8 cellular contexts compared by ENCODE assay signal in genomic region chr11:93741882-93742226, GRCh38. TPM values are rescaled to one million over a fixed set of nuclear protein-coding genes. Genes with fewer than 3 reads are reported as not detected.
A peak's percentile ranks its signal among the peaks of the same experiment; 100 is the strongest.
DNase-seq lines count a peak whose midpoint lies in the region; ATAC-seq and TF ChIP-seq lines count a peak whose summit lies in the region.

No MANE protein-coding gene starts in this region.

- H3K36me3 Mint-ChIP-seq in activated naive CD8-positive, alpha-beta T cell, result peaks cover 33% of the 10 kb centered on the region

- peak; percentile 7 for ATAC-seq in GM21576 (IDR thresholded peaks at IDR 0.05; ENCODE audit: unreplicated experiment)

- intact Hi-C loops in left ventricle myocardium inferior (cut with micrococcal nuclease), result no loop called here

- peaks cover 85% of the 10 kb centered on the region for H3K4me1 ChIP-seq in left ventricle myocardium inferior

- H3K4me1 Mint-ChIP-seq in activated naive CD8-positive, alpha-beta T cell (ENCODE audit: low read depth), result peaks cover 53% of the 10 kb centered on the region

- H3K27ac Mint-ChIP-seq in activated naive CD8-positive, alpha-beta T cell, result peak overlapping the region; percentile 100

- no peak for TF ChIP-seq CTCF in left ventricle myocardium inferior (IDR thresholded peaks at IDR 0.05; ENCODE audit: borderline replicate concordance)

- DNase-seq in Daoy (ENCODE audit: low read depth), result peak; percentile 49
- DNase-seq in Kasumi-1 (lab: John Stamatoyannopoulos, UW), result peak; percentile 56 to 57
- no peak for DNase-seq in left ventricle myocardium inferior
- peak; percentile 94 for DNase-seq in renal cortical epithelial cell (ENCODE audit: low read depth)
- DNase-seq in activated CD4-positive, alpha-beta T cell treated with anti-CD3 and anti-CD28 coated beads, Interleukin-2, amount 50 U/mL, for 4 hours, result no peak
- DNase-seq in UCSD-AML1 (lab: John Stamatoyannopoulos, UW; ENCODE audit: unreplicated experiment), result no peak

- peak overlapping the region; percentile 100 for H3K4me3 Mint-ChIP-seq in activated naive CD8-positive, alpha-beta T cell

- peak overlapping the region; percentile 93 for H3K27ac ChIP-seq in left ventricle myocardium inferior (replicated peaks)

- no peaks in the 10 kb centered on the region for H3K9me3 ChIP-seq in left ventricle myocardium inferior (replicated peaks)

- H3K27me3 Mint-ChIP-seq in activated naive CD8-positive, alpha-beta T cell, result no peaks in the 10 kb centered on the region

- peaks cover 30% of the 10 kb centered on the region for H3K36me3 ChIP-seq in left ventricle myocardium inferior

- H3K4me3 ChIP-seq in left ventricle myocardium inferior, result peak overlapping the region; percentile 83

- no peaks in the 10 kb centered on the region for H3K27me3 ChIP-seq in left ventricle myocardium inferior (ENCODE audit: low read depth)

- H3K9me3 Mint-ChIP-seq in activated naive CD8-positive, alpha-beta T cell (ENCODE audit: low read depth), result no peaks in the 10 kb centered on the region

RNA-seq across cellular contexts. Expression of gene C11orf54, which starts 0.4 kb away (rescaled TPM):
- total RNA-seq in Daoy (2014; rRNA removed; shearing (Covaris generic)), result 13.5 and 18.2 TPM in 2 replicates
- 35.4 TPM for total RNA-seq in left ventricle myocardium inferior
- total RNA-seq in renal cortical epithelial cell, result 21.5 and 61.6 TPM in 2 replicates

RNA-seq across cellular contexts. Expression of gene TAF1D, which starts 0.6 kb away (rescaled TPM):
- 143 and 167 TPM in 2 replicates for total RNA-seq in Daoy (2014; rRNA removed; shearing (Covaris generic))
- 32.6 TPM for total RNA-seq in left ventricle myocardium inferior
- 157 and 360 TPM in 2 replicates for total RNA-seq in renal cortical epithelial cell

RNA-seq across cellular contexts. Expression of gene MED17, which starts 42.2 kb away (rescaled TPM):
- 30.7 and 31.3 TPM in 2 replicates for total RNA-seq in Daoy (2014; rRNA removed; shearing (Covaris generic))
- 21.0 TPM for total RNA-seq in left ventricle myocardium inferior
- 24.8 and 45.9 TPM in 2 replicates for total RNA-seq in renal cortical epithelial cell

Comparison
In these comparisons a context has a peak if more than half of its experiments do, and no peak if none do; other contexts are left out.
1. DNase-seq: peak in Daoy (single experiment), Kasumi-1 (2 of 2) and renal cortical epithelial cell (single experiment); none in left ventricle myocardium inferior (single experiment), activated CD4-positive, alpha-beta T cell treated with anti-CD3 and anti-CD28 coated beads, Interleukin-2, amount 50 U/mL, for 4 hours (0 of 2) and UCSD-AML1 (single experiment).